In the genomic region with DNA sequence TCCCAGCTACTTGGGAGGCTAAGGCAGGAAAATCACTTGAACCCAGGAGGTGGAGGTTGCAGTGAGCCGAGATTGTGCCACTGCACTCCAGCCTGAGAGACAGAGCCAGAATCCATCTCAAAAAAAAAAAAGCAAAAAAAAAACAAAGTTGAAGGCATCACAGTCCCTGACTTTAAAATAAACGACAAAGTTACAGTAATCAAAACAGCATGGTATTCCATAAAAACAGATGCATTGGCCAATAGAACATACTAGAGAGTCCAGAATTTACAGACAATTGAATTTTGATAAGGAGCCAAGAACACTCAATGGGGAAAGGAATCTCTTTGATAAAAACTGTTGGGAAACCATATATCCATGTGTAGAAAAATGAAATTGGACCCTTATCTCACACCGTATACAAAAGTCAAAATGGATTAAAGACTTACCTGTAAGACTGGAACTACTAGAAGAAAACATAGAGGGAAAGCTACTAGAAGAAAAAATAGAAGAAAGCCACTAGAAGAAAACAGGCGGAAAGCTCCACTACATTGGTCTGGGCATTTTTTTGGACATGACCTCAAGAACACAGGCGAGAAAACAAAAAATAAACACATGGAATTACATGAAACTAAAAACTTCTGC, we compare ENCODE assay signal across 24 cellular contexts.
"Had no signal": no experiment of that assay in that cellular context is flagged by ENCODE, and none has a peak within 500 bp of the region (broad histone marks: within the 10 kb centered on the region; RNA-seq: fewer than 3 reads in every experiment).

No MANE protein-coding gene starts in this region.

- H3K27ac ChIP-seq: dorsolateral prefrontal cortex, heart left ventricle, hepatocyte, left lung, ovary, psoas muscle, sigmoid colon, stomach, thyroid gland, vagina had no signal

- H3K36me3 ChIP-seq: heart left ventricle, left lung, ovary, sigmoid colon, stomach, thyroid gland, vagina had no signal

- FAIRE-seq: colon, frontal cortex had no signal

- H3K4me3 ChIP-seq: dorsolateral prefrontal cortex, heart left ventricle, hepatocyte, left lung, ovary, psoas muscle, sigmoid colon, stomach, thyroid gland, vagina had no signal

- H3K27me3 ChIP-seq: hepatocyte, ovary, sigmoid colon, stomach, thyroid gland, vagina had no signal

- H2AFZ ChIP-seq: hepatocyte had no signal

- H3K9me3 ChIP-seq: ovary, sigmoid colon, stomach, thyroid gland, vagina had no signal

- DNase-seq: dorsolateral prefrontal cortex; effector CD4-positive, alpha-beta T cell; heart left ventricle; left cardiac atrium; left lung; mesenchymal stem cell; naive thymus-derived CD4-positive, alpha-beta T cell; nephron progenitor cell; occipital lobe; ovary; posterior cingulate gyrus; psoas muscle; right cardiac atrium; sigmoid colon; stimulated activated CD4-positive, alpha-beta T cell treated with anti-CD3 and anti-CD28 coated beads, Interleukin-4, amount 100 ng/mL, for 4 hours; stimulated activated naive CD4-positive, alpha-beta T cell; stomach; thyroid gland; trophoblast cell had no signal

- H3K4me2 ChIP-seq: hepatocyte had no signal

- H3K79me2 ChIP-seq: hepatocyte had no signal

- ATAC-seq: heart left ventricle; left cardiac atrium; left lung; naive thymus-derived CD4-positive, alpha-beta T cell; psoas muscle; right cardiac atrium had no signal

- H3K27ac Mint-ChIP-seq: mesothelial cell of epicardium; naive thymus-derived CD4-positive, alpha-beta T cell; nephron progenitor cell had no signal

- H3K4me3 Mint-ChIP-seq: mesothelial cell of epicardium, nephron progenitor cell had no signal

- H3K4me1 ChIP-seq: psoas muscle, vagina had no signal
